8 cellular contexts compared by ENCODE assay signal in genomic region chr18:12934454-12935071, GRCh38. TPM values are rescaled to one million over a fixed set of nuclear protein-coding genes. Genes with fewer than 3 reads are reported as not detected.
DNase-seq lines count a peak whose midpoint lies in the region; ATAC-seq and TF ChIP-seq lines count a peak whose summit lies in the region.

No MANE protein-coding gene starts in this region.

- no peaks in the 10 kb centered on the region for H3K4me1 ChIP-seq in OCI-LY3 (ENCODE audit: low read length)

- H4K20me1 ChIP-seq in OCI-LY3 (ENCODE audit: insufficient read depth, low read length), result no peaks in the 10 kb centered on the region

- H2AFZ ChIP-seq in OCI-LY3 (ENCODE audit: low read depth, low read length), result peak overlapping the region; percentile 49; the same call in 1 of the 2 replicates

- no peaks in the 10 kb centered on the region for H3K79me2 ChIP-seq in OCI-LY3 (ENCODE audit: low read length)

- no peaks in the 10 kb centered on the region for H3K27me3 ChIP-seq in OCI-LY3 (ENCODE audit: low read depth, low read length)

- TF ChIP-seq CTCF in OCI-LY3 (IDR thresholded peaks at IDR 0.05; ENCODE audit: low read depth, low read length) (peak; percentile 94), epithelial cell of esophagus (IDR thresholded peaks at IDR 0.05; ENCODE audit: insufficient read depth, low read depth, low read length, missing control alignments) (peak; percentile 99)

- H3K36me3 ChIP-seq in OCI-LY3 (replicated peaks; ENCODE audit: low read depth, low read length), result no peaks in the 10 kb centered on the region

- no peak for ATAC-seq in HG03378 (IDR thresholded peaks at IDR 0.05; ENCODE audit: unreplicated experiment)

- no peak overlapping the region for H3K9ac ChIP-seq in OCI-LY3 (ENCODE audit: low read length)

- peak overlapping the region; percentile 60 for H3K4me2 ChIP-seq in OCI-LY3 (ENCODE audit: low read length)

- H3K27ac ChIP-seq in OCI-LY3 (ENCODE audit: low read length), result no peak overlapping the region

- peak; percentile 71 for DNase-seq in COR-L47 (lab: John Stamatoyannopoulos, UW)
- peak; percentile 72 for DNase-seq in HT1080 (ENCODE audit: low read depth)
- peak; percentile 81 for DNase-seq in activated CD8-positive, alpha-beta memory T cell treated with anti-CD3 and anti-CD28 coated beads, Interleukin-2, amount 50 U/mL, for 4 hours
- DNase-seq in epithelial cell of esophagus (ENCODE audit: low read depth), result peak; percentile 87
- DNase-seq in myocyte (ENCODE audit: low read depth), result peak; percentile 83
- peak; percentile 54 to 64 for DNase-seq in stimulated activated CD8-positive, alpha-beta memory T cell treated with anti-CD3 and anti-CD28 coated beads, Interleukin-4, amount 100 ng/mL, for 4 hours (ENCODE audit: low read depth in 2 of 2, low spot score in 1 of 2)

- peak overlapping the region; percentile 41 for H3K4me3 ChIP-seq in OCI-LY3 (ENCODE audit: low read length)
- H3K4me3 ChIP-seq in epithelial cell of esophagus (ENCODE audit: low read length), result no peak overlapping the region

- H3K9me3 ChIP-seq in OCI-LY3 (ENCODE audit: insufficient read depth, low read length), result no peaks in the 10 kb centered on the region

RNA-seq across cellular contexts. Expression of gene SEH1L, which starts 13.2 kb away (rescaled TPM):
- 43.6 and 64.8 TPM in 2 replicates for total RNA-seq in HT1080 (2014; rRNA removed; shearing (Covaris generic))
- polyA plus RNA-seq in HT1080 (2015; cell fraction: cytosol; rRNA removed), result 59.1 and 61.7 TPM in 2 replicates
- 36.3 and 40.4 TPM in 2 replicates for polyA plus RNA-seq in HT1080 (2015; cell fraction: nucleus; rRNA removed)
- 17.8 and 27.0 TPM in 2 replicates for total RNA-seq in myocyte
- polyA plus RNA-seq in myocyte (2012), result 23.8 TPM

RNA-seq across cellular contexts. Expression of gene PTPN2, which starts 50.5 kb away (rescaled TPM):
- total RNA-seq in HT1080 (2014; rRNA removed; shearing (Covaris generic)), result 35.1 and 35.3 TPM in 2 replicates
- polyA plus RNA-seq in HT1080 (2015; cell fraction: cytosol; rRNA removed), result 28.8 and 36.6 TPM in 2 replicates
- polyA plus RNA-seq in HT1080 (2015; cell fraction: nucleus; rRNA removed), result 27.4 and 39.0 TPM in 2 replicates
- 38.5 and 46.6 TPM in 2 replicates for total RNA-seq in myocyte
- 14.1 TPM for polyA plus RNA-seq in myocyte (2012)

RNA-seq across cellular contexts. Expression of gene CEP192, which starts 56.6 kb away (rescaled TPM):
- 21.6 and 22.9 TPM in 2 replicates for total RNA-seq in HT1080 (2014; rRNA removed; shearing (Covaris generic))
- 13.0 and 19.3 TPM in 2 replicates for polyA plus RNA-seq in HT1080 (2015; cell fraction: cytosol; rRNA removed)
- 64.9 and 72.1 TPM in 2 replicates for polyA plus RNA-seq in HT1080 (2015; cell fraction: nucleus; rRNA removed)
- total RNA-seq in myocyte, result 15.3 and 17.0 TPM in 2 replicates
- 5.2 TPM for polyA plus RNA-seq in myocyte (2012)
